In genomic region chr4:110196871-110197420, GRCh38 we compare ENCODE assay signal across 8 cellular contexts. TPM values are rescaled to one million over a fixed set of nuclear protein-coding genes. Genes with fewer than 3 reads are reported as not detected.
DNase-seq lines count a peak whose midpoint lies in the region; ATAC-seq lines count a peak whose summit lies in the region.

No MANE protein-coding gene starts in this region.

- in situ Hi-C loops in SK-MEL-5 (cut with HindIII; ENCODE audit: low pct_unique_long_range_greater_than_20kb, low sequenced_read_pairs): no loop called here

- intact Hi-C loops in left cardiac atrium (cut with DNase I): loop anchor here in 1 of 2 donors (5.0 kb wide), 1 partner anchor 145 kb away; no protein-coding TSS in a partner anchor
- intact Hi-C loops in posterior vena cava (cut with DNase I): no loop called here

- DNase-seq in C1 segment of cervical spinal cord (lab: John Stamatoyannopoulos, UW): peak in 13 of 14 donors; percentile 48 to 84 (median 68)
- DNase-seq in SK-MEL-5 (ENCODE audit: low read depth, low spot score): peak; percentile 26
- DNase-seq in adipocyte (ENCODE audit: low read depth): peak; percentile 78
- DNase-seq in left cardiac atrium: no peak
- peak; percentile 87 for DNase-seq in posterior vena cava (ENCODE audit: low spot score)
- DNase-seq in middle frontal gyrus (ENCODE audit: extremely low spot score, low spot score): no peak

- H3K27me3 ChIP-seq in adipocyte (replicated peaks; ENCODE audit: control insufficient read depth, insufficient read depth, low read length): no peaks in the 10 kb centered on the region

- peak overlapping the region; percentile 99 for H3K9ac ChIP-seq in adipocyte (ENCODE audit: low read length)

- peaks cover 28% of the 10 kb centered on the region for H3K4me1 ChIP-seq in adipocyte (ENCODE audit: control insufficient read depth, insufficient read depth, low read length)

- no peaks in the 10 kb centered on the region for H3K9me3 ChIP-seq in adipocyte (ENCODE audit: control insufficient read depth, low read length)

- no peaks in the 10 kb centered on the region for H3K36me3 ChIP-seq in adipocyte (ENCODE audit: control insufficient read depth, insufficient read depth, low read length, severe bottlenecking)

- ATAC-seq in GM19351 (IDR thresholded peaks at IDR 0.05; ENCODE audit: unreplicated experiment) (peak; percentile 20), HG03460 (IDR thresholded peaks at IDR 0.05; ENCODE audit: unreplicated experiment) (peak; percentile 16), left cardiac atrium (peak; percentile 50 to 60)

- H3K4me3 ChIP-seq in adipocyte (ENCODE audit: low read length): peak overlapping the region; percentile 91

RNA-seq across cellular contexts. Expression of gene ELOVL6, which starts 1.5 kb away (rescaled TPM):
- total RNA-seq in SK-MEL-5 (2014; rRNA removed; shearing (Covaris generic)): 7.8 and 8.9 TPM in 2 replicates
- 10.0 and 12.2 TPM in 2 replicates for polyA plus RNA-seq in SK-MEL-5 (2015; cell fraction: cytosol; rRNA removed)
- polyA plus RNA-seq in SK-MEL-5 (2015; cell fraction: nucleus; rRNA removed): 11.0 and 15.1 TPM in 2 replicates
- total RNA-seq in left cardiac atrium (10 to 100 TPM in 1 of 2 donors, 1 to 10 TPM in 1; 7.2 to 14.3 TPM), posterior vena cava (1 to 10 TPM; 6.1 to 6.8 TPM)

Comparison
In these comparisons a context has a peak if more than half of its experiments do, and no peak if none do; other contexts are left out.
1. DNase-seq: peak in C1 segment of cervical spinal cord (13 of 14), SK-MEL-5 (single experiment), adipocyte (single experiment) and posterior vena cava (single experiment); none in left cardiac atrium (single experiment) and middle frontal gyrus (single experiment).
2. Peak in every context shown above with its lines, with median percentiles within 50 percentile points of each other: ATAC-seq.